Comparison of ENCODE assay signal across 30 cellular contexts in genomic region chr1:210900820-210901219, GRCh38.
"Had no signal": no experiment of that assay in that cellular context is flagged by ENCODE, and none has a peak within 500 bp of the region (broad histone marks: within the 10 kb centered on the region; RNA-seq: fewer than 3 reads in every experiment).

No MANE protein-coding gene starts in this region.

- H3K4me1 ChIP-seq: adrenal gland, body of pancreas, breast epithelium had no signal

- H3K4me3 ChIP-seq: adrenal gland, body of pancreas, breast epithelium had no signal

- H3K36me3 ChIP-seq: adrenal gland, brain microvascular endothelial cell, breast epithelium, WERI-Rb-1 had no signal

- DNase-seq: activated CD4-positive, alpha-beta memory T cell treated with anti-CD3 and anti-CD28 coated beads, Interleukin-2, amount 10 ng/mL, durations not matched to agents 7 days and 5 days; activated CD4-positive, alpha-beta T cell treated with anti-CD3 and anti-CD28 coated beads for 1 hour; activated CD4-positive, alpha-beta T cell treated with anti-CD3 and anti-CD28 coated beads for 36 hours; activated CD4-positive, alpha-beta T cell treated with anti-CD3 and anti-CD28 coated beads for 48 hours; activated CD4-positive, alpha-beta T cell treated with anti-CD3 and anti-CD28 coated beads, Interleukin-2, amount 10 ng/mL, durations not matched to agents 7 days and 5 days; activated CD4-positive, alpha-beta T cell treated with anti-CD3 and anti-CD28 coated beads, Interleukin-2, amount 50 U/mL, for 48 hours; activated CD4-positive, CD25-positive, alpha-beta regulatory T cell; activated CD8-positive, alpha-beta memory T cell treated with anti-CD3 and anti-CD28 coated beads for 24 hours; activated CD8-positive, alpha-beta memory T cell treated with anti-CD3 and anti-CD28 coated beads, Interleukin-2, amount 10 ng/mL, durations not matched to agents 7 days and 5 days; activated CD8-positive, alpha-beta memory T cell treated with anti-CD3 and anti-CD28 coated beads, Interleukin-2, amount 50 U/mL, for 48 hours; activated CD8-positive, alpha-beta T cell treated with anti-CD3 and anti-CD28 coated beads, Interleukin-2, amount 10 ng/mL, durations not matched to agents 7 days and 5 days; activated effector memory CD4-positive, alpha-beta T cell treated with Interleukin-2 at 50 U/mL for 16 hours; activated gamma-delta T cell treated with Interleukin-2 at 50 U/mL for 16 hours; activated naive CD4-positive, alpha-beta T cell; activated naive CD4-positive, alpha-beta T cell treated with anti-CD3 and anti-CD28 coated beads for 36 hours; activated naive CD4-positive, alpha-beta T cell treated with anti-CD3 and anti-CD28 coated beads, Interleukin-2, amount 50 U/mL, for 16 hours; activated naive CD8-positive, alpha-beta T cell treated with anti-CD3 and anti-CD28 coated beads for 36 hours; activated T-cell treated with anti-CD3 and anti-CD28 coated beads, Interleukin-2, amount 50 U/mL, for 24 hours; activated T-cell treated with anti-CD3 and anti-CD28 coated beads, Interleukin-2, amount 50 U/mL, for 48 hours; adrenal gland; amniotic stem cell; aorta; body of pancreas; brain microvascular endothelial cell; central memory CD4-positive, alpha-beta T cell; T-helper 1 cell; T-helper 2 cell; T-helper 9 cell; WERI-Rb-1 had no signal

- H3K27me3 ChIP-seq: adrenal gland, body of pancreas, brain microvascular endothelial cell, breast epithelium had no signal

- H3K27ac ChIP-seq: adrenal gland, body of pancreas, brain microvascular endothelial cell, breast epithelium, WERI-Rb-1 had no signal

- H3K9me3 ChIP-seq: adrenal gland, body of pancreas, breast epithelium had no signal
